In genomic region chr5:134003064-134003956, GRCh38 we compare ENCODE assay signal across 8 cellular contexts. TPM values are rescaled to one million over a fixed set of nuclear protein-coding genes. Genes with fewer than 3 reads are reported as not detected.
DNase-seq lines count a peak whose midpoint lies in the region; ATAC-seq and TF ChIP-seq lines count a peak whose summit lies in the region.

No MANE protein-coding gene starts in this region.

- peaks cover 26% of the 10 kb centered on the region for H3K4me1 ChIP-seq in Loucy (ENCODE audit: insufficient read depth, low read length, poor library complexity, severe bottlenecking)

- CTCF ChIA-PET in HEK293T (lab: Yijun Ruan, JAX) = interaction anchor here (1.0 to 3.0 kb wide), 4 partner anchors 10 to 59 kb away, joined by 3 to 13 read pairs (median 5); no protein-coding TSS in a partner anchor

- no peak for TF ChIP-seq CTCF in Loucy (conservative IDR thresholded peaks at IDR 0.05; ENCODE audit: low read length)

- peaks cover 33% of the 10 kb centered on the region for H4K20me1 ChIP-seq in Loucy (ENCODE audit: insufficient read depth, low read length, poor library complexity, severe bottlenecking)

- peak overlapping the region; percentile 89 for H3K4me3 ChIP-seq in Loucy (ENCODE audit: low read length, poor library complexity, severe bottlenecking)

- H3K27me3 ChIP-seq in Loucy (ENCODE audit: insufficient read depth, low read length, poor library complexity, severe bottlenecking) = no peaks in the 10 kb centered on the region

- H3K9ac ChIP-seq in Loucy (ENCODE audit: low read depth, low read length, poor library complexity, severe bottlenecking) = peak overlapping the region; percentile 92

- WGBS in adipose tissue, 3 donors = 8 to 18% (median 14%) methylated on average over 18 of the region's 18 CpGs

- peak overlapping the region; percentile 92 for H3K4me2 ChIP-seq in Loucy (ENCODE audit: low read depth, low read length, poor library complexity, severe bottlenecking)

- DNase-seq in left colon (no peak), GDM1 (lab: John Stamatoyannopoulos, UW) (no peak), pons (ENCODE audit: low spot score) (no peak), HEK293T (ENCODE audit: extremely low spot score) (no peak)
- DNase-seq in stimulated activated effector memory CD8-positive, alpha-beta T cell treated with anti-CD3 and anti-CD28 coated beads, Interleukin-12 subunit alpha, Interleukin-12 subunit beta, amount 100 ng/mL, for 72 hours (ENCODE audit: low spot score in 2 of 2) = peak in 1 of 2 donors; percentile 7

- H3K4me3 Mint-ChIP-seq in stimulated activated effector memory CD8-positive, alpha-beta T cell treated with anti-CD3 and anti-CD28 coated beads, Interleukin-12 subunit alpha, Interleukin-12 subunit beta, amount 100 ng/mL, for 72 hours = peak overlapping the region; percentile 85

- no peaks in the 10 kb centered on the region for H3K9me3 ChIP-seq in Loucy (ENCODE audit: insufficient read depth, low read depth, low read length)

- H3K27ac ChIP-seq in adipose tissue (ENCODE audit: low read depth, low read length) = peak overlapping the region; percentile 63

- peaks cover 54% of the 10 kb centered on the region for H3K4me1 Mint-ChIP-seq in stimulated activated effector memory CD8-positive, alpha-beta T cell treated with anti-CD3 and anti-CD28 coated beads, Interleukin-12 subunit alpha, Interleukin-12 subunit beta, amount 100 ng/mL, for 72 hours

- POLR2A ChIA-PET in HEK293T (lab: Yijun Ruan, JAX) = interaction anchor here (0.6 to 2.6 kb wide), 4 partner anchors 7 to 34 kb away, joined by 3 to 19 read pairs (median 8); partner anchors contain the start of gene C5orf15

- H3K27ac Mint-ChIP-seq in stimulated activated effector memory CD8-positive, alpha-beta T cell treated with anti-CD3 and anti-CD28 coated beads, Interleukin-12 subunit alpha, Interleukin-12 subunit beta, amount 100 ng/mL, for 72 hours = peak overlapping the region; percentile 95

- ATAC-seq in GM19438 (IDR thresholded peaks at IDR 0.05; ENCODE audit: low read depth, unreplicated experiment) (peak; percentile 2), left colon (peak; percentile 1)
- peak; percentile 0 for ATAC-seq in stimulated activated effector memory CD8-positive, alpha-beta T cell treated with anti-CD3 and anti-CD28 coated beads, Interleukin-12 subunit alpha, Interleukin-12 subunit beta, amount 100 ng/mL, for 72 hours

- H3K79me2 ChIP-seq in Loucy (ENCODE audit: insufficient read depth, low read length) = peaks cover 69% of the 10 kb centered on the region

- H3K9me2 ChIP-seq in Loucy (replicated peaks; ENCODE audit: low read depth, low read length) = no peaks in the 10 kb centered on the region

- H3K36me3 ChIP-seq in Loucy (ENCODE audit: insufficient read depth, low read length) = no peaks in the 10 kb centered on the region

- no peak overlapping the region for H2AFZ ChIP-seq in Loucy (ENCODE audit: low read length)

- no peaks in the 10 kb centered on the region for H3F3A ChIP-seq in Loucy (ENCODE audit: low read depth)

- H3K9me3 Mint-ChIP-seq in stimulated activated effector memory CD8-positive, alpha-beta T cell treated with anti-CD3 and anti-CD28 coated beads, Interleukin-12 subunit alpha, Interleukin-12 subunit beta, amount 100 ng/mL, for 72 hours = no peaks in the 10 kb centered on the region

- intact Hi-C loops in left colon (cut with DNase I, micrococcal nuclease) = no loop called here

- H3K36me3 Mint-ChIP-seq in stimulated activated effector memory CD8-positive, alpha-beta T cell treated with anti-CD3 and anti-CD28 coated beads, Interleukin-12 subunit alpha, Interleukin-12 subunit beta, amount 100 ng/mL, for 72 hours = peaks cover 65% of the 10 kb centered on the region

TF ChIP-seq in HEK293T, 16 proteins besides CTCF, POLR2A, EP300 and RAD21:
- TF ChIP-seq SUZ12 (IDR thresholded peaks at IDR 0.05) = no peak
- no peak for TF ChIP-seq PKNOX1 (IDR thresholded peaks at IDR 0.05)
- TF ChIP-seq SP1 (IDR thresholded peaks at IDR 0.05) = no peak
- no peak for TF ChIP-seq NFRKB (IDR thresholded peaks at IDR 0.05)
- TF ChIP-seq FOXK2 (IDR thresholded peaks at IDR 0.05) = no peak
- no peak for TF ChIP-seq LEF1 (IDR thresholded peaks at IDR 0.05; ENCODE audit: borderline replicate concordance)
- TF ChIP-seq ELF4 (IDR thresholded peaks at IDR 0.05) = no peak
- no peak for TF ChIP-seq CTBP1 (IDR thresholded peaks at IDR 0.05; ENCODE audit: borderline replicate concordance)
- no peak for TF ChIP-seq TARDBP (IDR thresholded peaks at IDR 0.05)
- TF ChIP-seq ZNF384 (IDR thresholded peaks at IDR 0.05) = no peak
- TF ChIP-seq HDGF (IDR thresholded peaks at IDR 0.05; ENCODE audit: borderline replicate concordance) = no peak
- no peak for TF ChIP-seq ARNT (IDR thresholded peaks at IDR 0.05)
- TF ChIP-seq FOXA1 (IDR thresholded peaks at IDR 0.05) = no peak
- no peak for TF ChIP-seq L3MBTL2 (conservative IDR thresholded peaks at IDR 0.05)

RNA-seq across cellular contexts. Expression of gene VDAC1, which starts 1.5 kb away (rescaled TPM):
- 100 to 1,000 TPM in 2 of 3 donors, 10 to 100 TPM in 1; 69.3 to 134 (median 121) TPM for polyA plus RNA-seq in adipose tissue
- total RNA-seq in left colon = 100 to 1,000 TPM; 229 to 263 TPM

RNA-seq across cellular contexts. Expression of gene C5orf15, which starts 34.9 kb away (rescaled TPM):
- 10 to 100 TPM; 17.0 to 29.5 (median 17.7) TPM for polyA plus RNA-seq in adipose tissue
- total RNA-seq in left colon = 10 to 100 TPM; 29.3 to 30.6 TPM
